ENCODE assay signal across 10 cellular contexts in genomic region chr17:49327835-49328784, GRCh38. TPM values are rescaled to one million over a fixed set of nuclear protein-coding genes. Genes with fewer than 3 reads are reported as not detected.
DNase-seq lines count a peak whose midpoint lies in the region; ATAC-seq and TF ChIP-seq lines count a peak whose summit lies in the region.
"Had no signal": no experiment of that assay in that cellular context is flagged by ENCODE, and none has a peak within 500 bp of the region (broad histone marks: within the 10 kb centered on the region; RNA-seq: fewer than 3 reads in every experiment).

No MANE protein-coding gene starts in this region.

- H3K9me3 Mint-ChIP-seq in MCF 10A (ENCODE audit: unreplicated experiment): no peaks in the 10 kb centered on the region
- H3K9me3 Mint-ChIP-seq in chondrocyte (ENCODE audit: low read depth): no peaks in the 10 kb centered on the region
- no peaks in the 10 kb centered on the region for H3K9me3 Mint-ChIP-seq in endothelial cell (ENCODE audit: unreplicated experiment)

- H3K27me3 Mint-ChIP-seq in MCF 10A (ENCODE audit: insufficient read depth, unreplicated experiment) (no peaks in the 10 kb centered on the region), chondrocyte (ENCODE audit: low read depth) (no peaks in the 10 kb centered on the region), endothelial cell (ENCODE audit: unreplicated experiment) (peaks cover 4% of the 10 kb centered on the region)

- peaks cover 6% of the 10 kb centered on the region for H3K4me1 Mint-ChIP-seq in MCF 10A (ENCODE audit: insufficient read depth, unreplicated experiment)
- peaks cover 10% of the 10 kb centered on the region for H3K4me1 Mint-ChIP-seq in chondrocyte (ENCODE audit: low read depth)
- no peaks in the 10 kb centered on the region for H3K4me1 Mint-ChIP-seq in endothelial cell (ENCODE audit: unreplicated experiment)

- CTCF ChIA-PET in mammary epithelial cell (lab: Charles Lee; ENCODE audit: low non-redundant PET): no interaction called here
- CTCF ChIA-PET in MCF 10A (lab: Yijun Ruan, JAX): no interaction called here

- H3K79me2 ChIP-seq in mammary epithelial cell (ENCODE audit: insufficient read depth, low read length): peaks cover 65% of the 10 kb centered on the region

- H3K27me3 ChIP-seq in mammary epithelial cell (ENCODE audit: insufficient read depth, low read length): no peaks in the 10 kb centered on the region
- H3K27me3 ChIP-seq in upper lobe of right lung: no peaks in the 10 kb centered on the region

- H3K36me3 ChIP-seq in mammary epithelial cell (ENCODE audit: insufficient read depth, low read length) (no peaks in the 10 kb centered on the region), upper lobe of right lung (no peaks in the 10 kb centered on the region)

- H3K9ac ChIP-seq in mammary epithelial cell (ENCODE audit: insufficient read depth, low read length): no peak overlapping the region

- H3K27ac Mint-ChIP-seq in MCF 10A (ENCODE audit: low read depth, unreplicated experiment) (no peak overlapping the region), chondrocyte (ENCODE audit: unreplicated experiment) (peak overlapping the region; percentile 28), endothelial cell (ENCODE audit: unreplicated experiment) (no peak overlapping the region)

- no peak overlapping the region for H3K27ac ChIP-seq in mammary epithelial cell (ENCODE audit: insufficient read depth, low read depth, low read length)
- H3K27ac ChIP-seq in upper lobe of right lung: no peak overlapping the region
- H3K27ac ChIP-seq: psoas muscle had no signal

- H3K4me1 ChIP-seq in mammary epithelial cell (ENCODE audit: insufficient read depth, low read length) (no peaks in the 10 kb centered on the region), upper lobe of right lung (no peaks in the 10 kb centered on the region)
- H3K4me1 ChIP-seq: psoas muscle had no signal

- H3K4me3 ChIP-seq in mammary epithelial cell (replicated peaks in 1 of 3; ENCODE audit: insufficient read depth in 1 of 3, low read depth in 2 of 3, low read length in 3 of 3) (no peak overlapping the region), upper lobe of right lung (no peak overlapping the region)
- H3K4me3 ChIP-seq: psoas muscle had no signal

- intact Hi-C loops in mammary epithelial cell (cut with micrococcal nuclease) (no loop called here), MCF 10A (cut with micrococcal nuclease) (no loop called here), upper lobe of right lung (cut with DNase I) (no loop called here)

- H3K36me3 Mint-ChIP-seq in MCF 10A (ENCODE audit: insufficient read depth, unreplicated experiment) (no peaks in the 10 kb centered on the region), chondrocyte (ENCODE audit: low read depth) (no peaks in the 10 kb centered on the region), endothelial cell (ENCODE audit: low read depth, unreplicated experiment) (no peaks in the 10 kb centered on the region)

- BruUV-seq in mammary epithelial cell (replicated peaks; lab: Mats Ljungman, UMichigan): no TSS peak
- BruUV-seq in MCF 10A (replicated peaks; lab: Mats Ljungman, UMichigan): no TSS peak

- peak; percentile 70 for ATAC-seq in upper lobe of right lung
- ATAC-seq: psoas muscle had no signal

- dilution Hi-C loops in mammary epithelial cell (cut with HindIII; ENCODE audit: low sequenced_read_pairs): loop anchor here (5.0 kb wide), 1 partner anchor 59 kb away; no protein-coding TSS in a partner anchor

- POLR2A ChIA-PET in MCF 10A (lab: Yijun Ruan, JAX): interaction anchor here (0.6 to 2.3 kb wide), 4 partner anchors 11 to 41 kb away, joined by 3 to 13 read pairs (median 5); no protein-coding TSS in a partner anchor

- no peaks in the 10 kb centered on the region for H4K20me1 ChIP-seq in mammary epithelial cell (ENCODE audit: insufficient read depth, low read length)

- H3K4me3 Mint-ChIP-seq in MCF 10A (ENCODE audit: unreplicated experiment) (no peak overlapping the region), chondrocyte (ENCODE audit: unreplicated experiment) (no peak overlapping the region), endothelial cell (ENCODE audit: unreplicated experiment) (no peak overlapping the region)

- no peak overlapping the region for H2AFZ ChIP-seq in mammary epithelial cell (ENCODE audit: low read depth, low read length)

- in situ Hi-C loops in mammary epithelial cell (cut with MboI; ENCODE audit: low sequenced_read_pairs in 2 of 2): no loop called here

- peak; percentile 30 for DNase-seq in mammary epithelial cell
- DNase-seq in MCF 10A (ENCODE audit: unreplicated experiment): no peak
- peak; percentile 80 for DNase-seq in OCI-M1 (lab: John Stamatoyannopoulos, UW)
- DNase-seq in chondrocyte (ENCODE audit: low spot score): no peak
- DNase-seq in upper lobe of right lung: no peak
- DNase-seq in endothelial cell (ENCODE audit: low spot score): no peak
- no peak for DNase-seq in NCI-H2171 treated with DMSO at 0.1 percent for 48 hours (lab: John Stamatoyannopoulos, UW)
- no peak for DNase-seq in A172 (ENCODE audit: low spot score)
- DNase-seq: activated CD4-positive, CD25-positive, alpha-beta regulatory T cell treated with anti-CD3 and anti-CD28 coated beads, Interleukin-2, amount 50 U/mL, for 72 hours; psoas muscle had no signal

- TF ChIP-seq CTCF in mammary epithelial cell (conservative IDR thresholded peaks at IDR 0.05 in 1 of 2, IDR thresholded peaks at IDR 0.05 in 1 of 2; ENCODE audit: extremely low read depth in 1 of 2, insufficient read depth in 1 of 2, low read depth in 1 of 2, low read length in 2 of 2) (no peak), MCF 10A (IDR thresholded peaks at IDR 0.05; ENCODE audit: unreplicated experiment) (no peak), chondrocyte (IDR thresholded peaks at IDR 0.05) (no peak), upper lobe of right lung (IDR thresholded peaks at IDR 0.05) (no peak), endothelial cell (IDR thresholded peaks at IDR 0.05; ENCODE audit: unreplicated experiment) (no peak)

- H3K9me3 ChIP-seq in mammary epithelial cell (replicated peaks; ENCODE audit: insufficient read depth, low read length): no peaks in the 10 kb centered on the region
- H3K9me3 ChIP-seq in upper lobe of right lung: no peaks in the 10 kb centered on the region
- H3K9me3 ChIP-seq: psoas muscle had no signal

- 87% methylated on average over 3 of the region's 5 CpGs for WGBS in mammary epithelial cell (ENCODE audit: low coverage, missing lambda C conversion rate)

- H3K4me2 ChIP-seq in mammary epithelial cell (ENCODE audit: insufficient read depth, low read depth, low read length): no peak overlapping the region

RNA-seq across cellular contexts. Expression of gene ZNF652, which starts 33.9 kb away (rescaled TPM):
- total RNA-seq in mammary epithelial cell (10 to 100 TPM; 12.9 to 16.7 TPM), MCF 10A (2022) (18.8 and 19.6 TPM in 2 replicates), chondrocyte (45.0 to 59.3 TPM (median 48.0 TPM) in 3 replicates), upper lobe of right lung (49.8 TPM), endothelial cell (ENCODE audit: unreplicated experiment) (36.0 TPM)
- 4.3 TPM for polyA plus RNA-seq in mammary epithelial cell
- polyA minus RNA-seq in mammary epithelial cell: 27.3 TPM
- total RNA-seq in A172 (2014; rRNA removed; shearing (Covaris generic)): 17.8 and 21.0 TPM in 2 replicates

Comparison
In these comparisons a context has a peak if more than half of its experiments do, and no peak if none do; other contexts are left out.
1. DNase-seq: peak in mammary epithelial cell (single experiment) and OCI-M1 (single experiment); none in MCF 10A (single experiment), chondrocyte (single experiment), upper lobe of right lung (single experiment), endothelial cell (single experiment), NCI-H2171 treated with DMSO at 0.1 percent for 48 hours (single experiment) and A172 (single experiment).